ENCODE assay signal across 18 cellular contexts in genomic region chr17:29714146-29714545, GRCh38.
DNase-seq lines count a peak whose midpoint lies in the region; ATAC-seq and TF ChIP-seq lines count a peak whose summit lies in the region.
"Had no signal": no experiment of that assay in that cellular context is flagged by ENCODE, and none has a peak within 500 bp of the region (broad histone marks: within the 10 kb centered on the region; RNA-seq: fewer than 3 reads in every experiment).

No MANE protein-coding gene starts in this region.

- H3K36me3 Mint-ChIP-seq in CD4-positive, CD25-positive, alpha-beta regulatory T cell = peaks cover 40% of the 10 kb centered on the region
- H3K36me3 Mint-ChIP-seq in naive thymus-derived CD4-positive, alpha-beta T cell = peaks cover 11 to 48% (median 36%) of the 10 kb centered on the region in 5 donors

- peaks cover 16% of the 10 kb centered on the region for H3K4me1 ChIP-seq in CD4-positive, CD25-positive, alpha-beta regulatory T cell (ENCODE audit: control insufficient read depth, insufficient read depth, low read length, poor library complexity, severe bottlenecking)
- peaks cover 9 to 23% of the 10 kb centered on the region in 2 donors for H3K4me1 ChIP-seq in naive thymus-derived CD4-positive, alpha-beta T cell (ENCODE audit: control insufficient read depth in 2 of 2, insufficient read depth in 2 of 2, low read length in 2 of 2)

- peak overlapping the region; percentile 80 to 92 (median 89) for H3K27ac Mint-ChIP-seq in CD4-positive, CD25-positive, alpha-beta regulatory T cell
- peak overlapping the region; percentile 22 to 96 (median 86) for H3K27ac Mint-ChIP-seq in naive thymus-derived CD4-positive, alpha-beta T cell

- intact Hi-C loops in naive thymus-derived CD4-positive, alpha-beta T cell (cut with micrococcal nuclease) = no loop called here

- peaks cover 39 to 98% (median 58%) of the 10 kb centered on the region in 4 donors for H3K4me1 Mint-ChIP-seq in CD4-positive, CD25-positive, alpha-beta regulatory T cell
- peaks cover 50 to 99% (median 90%) of the 10 kb centered on the region in 7 donors for H3K4me1 Mint-ChIP-seq in naive thymus-derived CD4-positive, alpha-beta T cell

- H3K9ac ChIP-seq in SU-DHL-6 (ENCODE audit: low read length) = no peak overlapping the region

- no peak overlapping the region for H2AFZ ChIP-seq in SU-DHL-6 (ENCODE audit: low read depth, low read length, severe bottlenecking)

- H3K9me2 ChIP-seq in SU-DHL-6 (replicated peaks; ENCODE audit: insufficient read depth, low read length) = no peaks in the 10 kb centered on the region

- H3K27me3 Mint-ChIP-seq in CD4-positive, CD25-positive, alpha-beta regulatory T cell = no peaks in the 10 kb centered on the region
- no peaks in the 10 kb centered on the region for H3K27me3 Mint-ChIP-seq in naive thymus-derived CD4-positive, alpha-beta T cell
- H3K27me3 Mint-ChIP-seq: activated naive CD8-positive, alpha-beta T cell treated with anti-CD3 and anti-CD28 coated beads, Interleukin-2, amount 10 ng/mL, durations not matched to agents 7 days and 5 days had no signal

- peaks cover 0 to 4% (median 0%) of the 10 kb centered on the region in 7 donors for H3K9me3 Mint-ChIP-seq in CD4-positive, CD25-positive, alpha-beta regulatory T cell
- peaks cover 0 to 6% (median 0%) of the 10 kb centered on the region in 11 donors for H3K9me3 Mint-ChIP-seq in naive thymus-derived CD4-positive, alpha-beta T cell
- H3K9me3 Mint-ChIP-seq: activated naive CD8-positive, alpha-beta T cell treated with anti-CD3 and anti-CD28 coated beads, Interleukin-2, amount 10 ng/mL, durations not matched to agents 7 days and 5 days had no signal

- H3K36me3 ChIP-seq in CD4-positive, CD25-positive, alpha-beta regulatory T cell (ENCODE audit: control insufficient read depth, insufficient read depth, low read length) = peaks cover 2% of the 10 kb centered on the region
- H3K36me3 ChIP-seq in SU-DHL-6 (ENCODE audit: low read length) = 0 out of 2 replicates have a peak, but pooled peaks cover 3% of the 10 kb centered on the region
- H3K36me3 ChIP-seq in naive thymus-derived CD4-positive, alpha-beta T cell (ENCODE audit: control insufficient read depth in 2 of 3, insufficient read depth in 3 of 3, low read length in 3 of 3) = no peaks in the 10 kb centered on the region

- peak; percentile 28 for TF ChIP-seq POLR2A in GM18505 (IDR thresholded peaks at IDR 0.05; ENCODE audit: borderline replicate concordance, extremely low read depth, insufficient read depth, insufficient read length)

- peak overlapping the region in 2 of 4 donors; percentile 18 to 67 for H3K4me3 Mint-ChIP-seq in CD4-positive, CD25-positive, alpha-beta regulatory T cell
- peak overlapping the region in 8 of 10 donors; percentile 1 to 51 (median 30) for H3K4me3 Mint-ChIP-seq in naive thymus-derived CD4-positive, alpha-beta T cell
- H3K4me3 Mint-ChIP-seq: activated naive CD8-positive, alpha-beta T cell treated with anti-CD3 and anti-CD28 coated beads, Interleukin-2, amount 10 ng/mL, durations not matched to agents 7 days and 5 days had no signal

- ATAC-seq in CD4-positive, CD25-positive, alpha-beta regulatory T cell (ENCODE audit: low read depth in 2 of 2) = no peak
- ATAC-seq in GM18505 (IDR thresholded peaks at IDR 0.05; ENCODE audit: unreplicated experiment) = no peak
- no peak for ATAC-seq in naive thymus-derived CD4-positive, alpha-beta T cell
- ATAC-seq: HCT116, left lobe of liver had no signal

- peaks cover 3% of the 10 kb centered on the region; the same call in 1 of the 2 replicates for H3F3A ChIP-seq in SU-DHL-6 (ENCODE audit: insufficient read depth)

- H3K4me2 ChIP-seq in SU-DHL-6 (ENCODE audit: low read depth, low read length, poor library complexity, severe bottlenecking) = no peak overlapping the region

- peak overlapping the region; percentile 10 for H3K27ac ChIP-seq in CD4-positive, CD25-positive, alpha-beta regulatory T cell (ENCODE audit: insufficient read depth, low read length, poor library complexity, severe bottlenecking)
- peak overlapping the region; percentile 39; the same call in 1 of the 2 replicates for H3K27ac ChIP-seq in SU-DHL-6 (ENCODE audit: low read depth, low read length)
- H3K27ac ChIP-seq in naive thymus-derived CD4-positive, alpha-beta T cell (ENCODE audit: low read depth, low read length) = no peak overlapping the region

- no peaks in the 10 kb centered on the region for H4K20me1 ChIP-seq in SU-DHL-6 (ENCODE audit: low read depth, low read length)

- POLR2A ChIA-PET in naive thymus-derived CD4-positive, alpha-beta T cell (lab: Charles Lee) = interaction anchor here (2.0 to 2.2 kb wide), 2 partner anchors 9 to 10 kb away, joined by 7 to 8 read pairs; no protein-coding TSS in a partner anchor

- no peaks in the 10 kb centered on the region for H3K27me3 ChIP-seq in CD4-positive, CD25-positive, alpha-beta regulatory T cell (ENCODE audit: control insufficient read depth, insufficient read depth, low read length)
- no peaks in the 10 kb centered on the region for H3K27me3 ChIP-seq in SU-DHL-6 (ENCODE audit: low read length)
- H3K27me3 ChIP-seq in naive thymus-derived CD4-positive, alpha-beta T cell (ENCODE audit: control insufficient read depth in 2 of 2, insufficient read depth in 2 of 2, low read length in 2 of 2) = no peaks in the 10 kb centered on the region

- H3K4me3 ChIP-seq in CD4-positive, CD25-positive, alpha-beta regulatory T cell (ENCODE audit: low read depth, low read length) = no peak overlapping the region
- H3K4me3 ChIP-seq in SU-DHL-6 (ENCODE audit: insufficient read depth, low read length, poor library complexity, severe bottlenecking) = no peak overlapping the region
- H3K4me3 ChIP-seq in naive thymus-derived CD4-positive, alpha-beta T cell (ENCODE audit: low read length) = no peak overlapping the region

- CTCF ChIA-PET in naive thymus-derived CD4-positive, alpha-beta T cell (lab: Charles Lee) = no interaction called here

- H3K79me2 ChIP-seq in SU-DHL-6 (ENCODE audit: insufficient read depth, low read length) = peaks cover 8% of the 10 kb centered on the region

- no peak for DNase-seq in CD4-positive, CD25-positive, alpha-beta regulatory T cell
- no peak for DNase-seq in naive thymus-derived CD4-positive, alpha-beta T cell
- no peak for DNase-seq in NCI-H146 treated with DMSO at 0.1 percent for 48 hours (lab: John Stamatoyannopoulos, UW; ENCODE audit: unreplicated experiment)
- no peak for DNase-seq in T-helper 9 cell
- no peak for DNase-seq in retina
- no peak for DNase-seq in OCI-M2 (lab: John Stamatoyannopoulos, UW; ENCODE audit: unreplicated experiment)
- DNase-seq: activated naive CD8-positive, alpha-beta T cell treated with anti-CD3 and anti-CD28 coated beads, Interleukin-2, amount 10 ng/mL, durations not matched to agents 7 days and 5 days; DMS79; effector CD8-positive, alpha-beta T cell; MV-4-11; NCI-H2107; NCI-H774; substantia nigra; SW 1271 had no signal

- TF ChIP-seq CTCF in SU-DHL-6 (IDR thresholded peaks at IDR 0.05; ENCODE audit: insufficient read depth, low read length, poor library complexity, severe bottlenecking) = no peak

- no peaks in the 10 kb centered on the region for H3K9me3 ChIP-seq in CD4-positive, CD25-positive, alpha-beta regulatory T cell (ENCODE audit: control insufficient read depth in 2 of 2, low read length in 2 of 2)
- no peaks in the 10 kb centered on the region for H3K9me3 ChIP-seq in SU-DHL-6 (ENCODE audit: insufficient read depth, low read length)
- H3K9me3 ChIP-seq in naive thymus-derived CD4-positive, alpha-beta T cell (ENCODE audit: control insufficient read depth in 2 of 3, low read length in 3 of 3) = no peaks in the 10 kb centered on the region
